25 cellular contexts compared by ENCODE assay signal in the genomic region with DNA sequence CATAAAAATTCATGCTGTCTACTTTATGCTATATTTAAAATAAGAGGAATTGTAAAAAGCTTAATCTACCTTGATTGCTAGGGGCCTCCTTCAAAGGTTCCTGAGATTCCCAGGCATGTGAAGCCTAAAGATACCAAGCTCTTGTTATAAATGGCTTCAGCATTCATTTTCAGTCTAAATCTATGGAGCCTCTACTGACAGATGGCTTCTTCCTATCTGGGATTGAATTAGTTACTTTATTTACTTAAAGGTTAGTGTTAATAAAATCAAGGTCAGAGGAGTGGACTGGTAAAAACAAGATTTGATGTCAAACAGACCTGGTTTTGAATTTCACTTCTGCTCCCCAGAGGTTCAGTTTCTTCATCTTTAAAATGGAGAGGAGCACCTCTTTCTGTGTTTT.
"Had no signal": no experiment of that assay in that cellular context is flagged by ENCODE, and none has a peak within 500 bp of the region (broad histone marks: within the 10 kb centered on the region; RNA-seq: fewer than 3 reads in every experiment).

No MANE protein-coding gene starts in this region.

- ATAC-seq: left colon; left lung; lower lobe of right lung; naive thymus-derived CD8-positive, alpha-beta T cell; pancreas; right cardiac atrium; sciatic nerve; stimulated activated naive B cell treated with anti-CD40 and anti-IgM and Interleukin-4, amounts not matched to agents 10 μg/mL and 1 μg/mL and 100 μg/mL, for 72 hours; stimulated activated naive CD8-positive, alpha-beta T cell treated with anti-CD3 and anti-CD28 coated beads, Interleukin-15, Interleukin-2, amounts not matched to agents 100 U/mL and 50 U/mL, for 24 hours had no signal

- DNase-seq: immature natural killer cell; kidney; left colon; left lung; lower lobe of right lung; mammary epithelial cell; mesenchymal stem cell; naive thymus-derived CD8-positive, alpha-beta T cell; nucleus accumbens; pancreas; posterior cingulate gyrus; retina; right cardiac atrium; stimulated activated CD4-positive, alpha-beta T cell treated with anti-CD3 and anti-CD28 coated beads, Interleukin-12 subunit alpha, Interleukin-12 subunit beta, amount 100 ng/mL, for 4 hours; stimulated activated CD4-positive, alpha-beta T cell treated with anti-CD3 and anti-CD28 coated beads, Interleukin-15, amount 100 ng/mL, for 24 hours; stimulated activated CD4-positive, alpha-beta T cell treated with anti-CD3 and anti-CD28 coated beads, Interleukin-2, amount 100 ng/mL, for 24 hours; stimulated activated CD4-positive, alpha-beta T cell treated with anti-CD3 and anti-CD28 coated beads, Interleukin-4, amount 100 ng/mL, for 1 hour; stimulated activated naive B cell treated with anti-CD40 and anti-IgM and Interleukin-4, amounts not matched to agents 10 μg/mL and 1 μg/mL and 100 μg/mL, for 72 hours; stimulated activated naive CD8-positive, alpha-beta T cell treated with anti-CD3 and anti-CD28 coated beads, Interleukin-15, Interleukin-2, amounts not matched to agents 100 U/mL and 50 U/mL, for 24 hours; stomach; testis; thyroid gland; transverse colon; upper lobe of left lung had no signal
